ENCODE assay signal across 8 cellular contexts in genomic region chr10:62818426-62819011, GRCh38. TPM values are rescaled to one million over a fixed set of nuclear protein-coding genes. Genes with fewer than 3 reads are reported as not detected.
A peak's percentile ranks its signal among the peaks of the same experiment; 100 is the strongest.
DNase-seq lines count a peak whose midpoint lies in the region; ATAC-seq and TF ChIP-seq lines count a peak whose summit lies in the region.

No MANE protein-coding gene starts in this region.

- H3K18ac ChIP-seq in mesendoderm (ENCODE audit: low read length): no peak overlapping the region

- H3K4me3 ChIP-seq in GM12865 (ENCODE audit: low read depth, low read length) (peak overlapping the region; percentile 71), mesendoderm (ENCODE audit: low read length) (no peak overlapping the region), prostate gland (peak overlapping the region in 1 of 2 donors; percentile 67)

- DNase-seq in GM12865 (ENCODE audit: low read depth) (peak; percentile 51), mesendoderm (peak; percentile 54), SIG-M5 treated with dmso at 0.1 percent for 504 hours (lab: John Stamatoyannopoulos, UW; ENCODE audit: unreplicated experiment) (no peak), prostate gland (ENCODE audit: low spot score) (no peak)
- no peak for DNase-seq in central memory CD8-positive, alpha-beta T cell (ENCODE audit: low spot score in 2 of 2)
- peak; percentile 64 for DNase-seq in stimulated activated naive B cell treated with anti-CD40 and anti-IgM and Interleukin-4, amounts not matched to agents 10 μg/mL and 1 μg/mL and 100 μg/mL, for 72 hours

- no peak overlapping the region for H3K27ac ChIP-seq in mesendoderm (ENCODE audit: low read depth, low read length)
- no peak overlapping the region for H3K27ac ChIP-seq in prostate gland

- peak overlapping the region; percentile 6 for H3K9ac ChIP-seq in mesendoderm (ENCODE audit: low read length)

- H3K27me3 ChIP-seq in mesendoderm (ENCODE audit: insufficient read depth, low read length, poor library complexity) (peaks cover 26% of the 10 kb centered on the region), prostate gland (replicated peaks; ENCODE audit: insufficient read depth) (peaks cover 9% of the 10 kb centered on the region)

- no peak overlapping the region for H4K8ac ChIP-seq in mesendoderm (ENCODE audit: low read depth, low read length)

- H2BK5ac ChIP-seq in mesendoderm (ENCODE audit: low read length): no peak overlapping the region

- no peak overlapping the region for H3K23ac ChIP-seq in mesendoderm (ENCODE audit: low read length)

- no peak overlapping the region for H3K4ac ChIP-seq in mesendoderm (ENCODE audit: low read depth, low read length)

- TF ChIP-seq POLR2A in prostate gland (IDR thresholded peaks at IDR 0.05): no peak

- no peak overlapping the region for H2AK5ac ChIP-seq in mesendoderm (ENCODE audit: low read length)

- H2BK15ac ChIP-seq in mesendoderm (replicated peaks; ENCODE audit: low read depth): no peak overlapping the region

- peak overlapping the region; percentile 76 for H3K4me3 Mint-ChIP-seq in T-helper 1 cell treated with Interleukin-12 subunit alpha and Interleukin-12 subunit beta and Interleukin-4 antibody, amounts not matched to agents 30 μg/mL and 1 μg/mL, for 36 hours
- peak overlapping the region; percentile 87 for H3K4me3 Mint-ChIP-seq in central memory CD8-positive, alpha-beta T cell
- H3K4me3 Mint-ChIP-seq in stimulated activated naive B cell treated with anti-CD40 and anti-IgM and Interleukin-4, amounts not matched to agents 10 μg/mL and 1 μg/mL and 100 μg/mL, for 72 hours: peak overlapping the region; percentile 90 to 99

- H4K5ac ChIP-seq in mesendoderm (ENCODE audit: low read length): no peak overlapping the region

- H3K56ac ChIP-seq in mesendoderm (ENCODE audit: low read length): peak overlapping the region; percentile 34

- H3K36me3 ChIP-seq in mesendoderm (ENCODE audit: control insufficient read depth, insufficient read depth, low read length) (no peaks in the 10 kb centered on the region), prostate gland (no peaks in the 10 kb centered on the region)

- peaks cover 63% of the 10 kb centered on the region for H3K27me3 Mint-ChIP-seq in T-helper 1 cell treated with Interleukin-12 subunit alpha and Interleukin-12 subunit beta and Interleukin-4 antibody, amounts not matched to agents 30 μg/mL and 1 μg/mL, for 36 hours (ENCODE audit: low read depth)
- H3K27me3 Mint-ChIP-seq in central memory CD8-positive, alpha-beta T cell: peaks cover 53% of the 10 kb centered on the region
- H3K27me3 Mint-ChIP-seq in stimulated activated naive B cell treated with anti-CD40 and anti-IgM and Interleukin-4, amounts not matched to agents 10 μg/mL and 1 μg/mL and 100 μg/mL, for 72 hours: peaks cover 12 to 15% of the 10 kb centered on the region in 2 donors

- no peaks in the 10 kb centered on the region for H3K79me2 ChIP-seq in mesendoderm (ENCODE audit: control insufficient read depth, insufficient read depth, low read length)

- no CpG with 5 or more reads among the region's 65 CpGs for WGBS in mesendoderm (ENCODE audit: extremely low coverage, insufficient coverage, low lambda C conversion rate)
- 4% methylated on average over 41 of the region's 65 CpGs for WGBS in prostate gland

- TF ChIP-seq CTCF in GM12865 (IDR thresholded peaks at IDR 0.05; ENCODE audit: insufficient read depth, low read depth, low read length, missing control alignments) (no peak), prostate gland (IDR thresholded peaks at IDR 0.05) (peak in 1 of 4 experiments; percentile 12)

- H3K4me2 ChIP-seq in mesendoderm (ENCODE audit: low read length): peak overlapping the region; percentile 20

- H3K4me1 ChIP-seq in mesendoderm (ENCODE audit: control insufficient read depth, low read depth, low read length) (no peaks in the 10 kb centered on the region), prostate gland (replicated peaks) (peaks cover 6% of the 10 kb centered on the region)

- no peaks in the 10 kb centered on the region for H3K79me1 ChIP-seq in mesendoderm (ENCODE audit: low read length)

- H2BK120ac ChIP-seq in mesendoderm (ENCODE audit: low read depth, low read length): no peak overlapping the region

- peak overlapping the region; percentile 19 for H3K27ac Mint-ChIP-seq in T-helper 1 cell treated with Interleukin-12 subunit alpha and Interleukin-12 subunit beta and Interleukin-4 antibody, amounts not matched to agents 30 μg/mL and 1 μg/mL, for 36 hours
- peak overlapping the region; percentile 88 for H3K27ac Mint-ChIP-seq in central memory CD8-positive, alpha-beta T cell (ENCODE audit: low read depth)
- H3K27ac Mint-ChIP-seq in stimulated activated naive B cell treated with anti-CD40 and anti-IgM and Interleukin-4, amounts not matched to agents 10 μg/mL and 1 μg/mL and 100 μg/mL, for 72 hours: peak overlapping the region; percentile 99

- H3K4me1 Mint-ChIP-seq in T-helper 1 cell treated with Interleukin-12 subunit alpha and Interleukin-12 subunit beta and Interleukin-4 antibody, amounts not matched to agents 30 μg/mL and 1 μg/mL, for 36 hours (ENCODE audit: low read depth): peaks cover 29% of the 10 kb centered on the region
- H3K4me1 Mint-ChIP-seq in central memory CD8-positive, alpha-beta T cell: peaks cover 44% of the 10 kb centered on the region
- peaks cover 22 to 53% of the 10 kb centered on the region in 2 donors for H3K4me1 Mint-ChIP-seq in stimulated activated naive B cell treated with anti-CD40 and anti-IgM and Interleukin-4, amounts not matched to agents 10 μg/mL and 1 μg/mL and 100 μg/mL, for 72 hours

- ATAC-seq in central memory CD8-positive, alpha-beta T cell (replicated peaks; ENCODE audit: extremely low read depth, poor library complexity, severe bottlenecking): no peak
- ATAC-seq in stimulated activated naive B cell treated with anti-CD40 and anti-IgM and Interleukin-4, amounts not matched to agents 10 μg/mL and 1 μg/mL and 100 μg/mL, for 72 hours (replicated peaks): peak in 1 of 2 donors; percentile 2
- no peak for ATAC-seq in GM21381 (IDR thresholded peaks at IDR 0.05; ENCODE audit: unreplicated experiment)

- peaks cover 8% of the 10 kb centered on the region for H3K36me3 Mint-ChIP-seq in T-helper 1 cell treated with Interleukin-12 subunit alpha and Interleukin-12 subunit beta and Interleukin-4 antibody, amounts not matched to agents 30 μg/mL and 1 μg/mL, for 36 hours (ENCODE audit: low read depth)
- peaks cover 14% of the 10 kb centered on the region for H3K36me3 Mint-ChIP-seq in central memory CD8-positive, alpha-beta T cell (ENCODE audit: insufficient read depth)
- H3K36me3 Mint-ChIP-seq in stimulated activated naive B cell treated with anti-CD40 and anti-IgM and Interleukin-4, amounts not matched to agents 10 μg/mL and 1 μg/mL and 100 μg/mL, for 72 hours: peaks cover 22 to 35% of the 10 kb centered on the region in 2 donors

- intact Hi-C loops in prostate gland (cut with DNase I): loop anchor here (5.0 kb wide), 3 partner anchors 226 to 381 kb away; no protein-coding TSS in a partner anchor

- H3K9me3 Mint-ChIP-seq in T-helper 1 cell treated with Interleukin-12 subunit alpha and Interleukin-12 subunit beta and Interleukin-4 antibody, amounts not matched to agents 30 μg/mL and 1 μg/mL, for 36 hours: no peaks in the 10 kb centered on the region
- H3K9me3 Mint-ChIP-seq in central memory CD8-positive, alpha-beta T cell: no peaks in the 10 kb centered on the region
- H3K9me3 Mint-ChIP-seq in stimulated activated naive B cell treated with anti-CD40 and anti-IgM and Interleukin-4, amounts not matched to agents 10 μg/mL and 1 μg/mL and 100 μg/mL, for 72 hours: no peaks in the 10 kb centered on the region

- H3K9me3 ChIP-seq in prostate gland: no peaks in the 10 kb centered on the region

RNA-seq across cellular contexts. Expression of gene EGR2, which starts 2.4 kb away (rescaled TPM):
- polyA plus RNA-seq in mesendoderm (2013, experiment 1 of 2): 0.45 TPM
- 0.55 TPM for polyA plus RNA-seq in mesendoderm (2013, experiment 2 of 2)
- 1 to 10 TPM; 2.5 to 4.6 TPM for total RNA-seq in prostate gland

RNA-seq across cellular contexts. Expression of gene ADO, which starts 14.0 kb away (rescaled TPM):
- polyA plus RNA-seq in mesendoderm (2013, experiment 1 of 2): 22.4 TPM
- 22.3 TPM for polyA plus RNA-seq in mesendoderm (2013, experiment 2 of 2)
- total RNA-seq in prostate gland: 10 to 100 TPM; 25.0 to 37.4 TPM

Comparison
In these comparisons a context has a peak if more than half of its experiments do, and no peak if none do; other contexts are left out.
1. DNase-seq: peak in GM12865 (single experiment), mesendoderm (single experiment) and stimulated activated naive B cell treated with anti-CD40 and anti-IgM and Interleukin-4, amounts not matched to agents 10 μg/mL and 1 μg/mL and 100 μg/mL, for 72 hours (single experiment); none in central memory CD8-positive, alpha-beta T cell (0 of 2), SIG-M5 treated with dmso at 0.1 percent for 504 hours (single experiment) and prostate gland (single experiment).
2. H3K27ac Mint-ChIP-seq: peak in every context shown above with its lines; median percentile 99 in stimulated activated naive B cell treated with anti-CD40 and anti-IgM and Interleukin-4, amounts not matched to agents 10 μg/mL and 1 μg/mL and 100 μg/mL, for 72 hours; 88 in central memory CD8-positive, alpha-beta T cell; 19 in T-helper 1 cell treated with Interleukin-12 subunit alpha and Interleukin-12 subunit beta and Interleukin-4 antibody, amounts not matched to agents 30 μg/mL and 1 μg/mL, for 36 hours.
3. Peak in every context shown above with its lines, with median percentiles within 50 percentile points of each other: H3K4me3 Mint-ChIP-seq.